In genomic region chr9:27528278-27528885, GRCh38 we compare ENCODE assay signal across 8 cellular contexts. TPM values are rescaled to one million over a fixed set of nuclear protein-coding genes. Genes with fewer than 3 reads are reported as not detected.
A peak's percentile ranks its signal among the peaks of the same experiment; 100 is the strongest.
DNase-seq lines count a peak whose midpoint lies in the region; ATAC-seq, FAIRE-seq and TF ChIP-seq lines count a peak whose summit lies in the region.

No MANE protein-coding gene starts in this region.

- FAIRE-seq in GM18507 (lab: Jason Lieb, UNC): peak; percentile 78
- peak; percentile 67 for FAIRE-seq in urothelium cell line (lab: Jason Lieb, UNC)

- TF ChIP-seq EP300 in ovary (IDR thresholded peaks at IDR 0.05): no peak

- peak; percentile 20 for DNase-seq in GM18507 (ENCODE audit: extremely low spot score, insufficient read length, low read depth)
- DNase-seq in SJCRH30: peak in 1 of 2 experiments; percentile 10
- peak; percentile 71 to 86 (median 78) for DNase-seq in heart left ventricle
- peak; percentile 83 to 90 (median 88) for DNase-seq in ovary
- no peak for DNase-seq in urothelium cell line (ENCODE audit: low spot score)
- no peak for DNase-seq in cerebellar nuclear complex (lab: John Stamatoyannopoulos, UW)

- H3K36me3 ChIP-seq in SJCRH30 (no peaks in the 10 kb centered on the region), heart left ventricle (no peaks in the 10 kb centered on the region), ovary (no peaks in the 10 kb centered on the region)

- peak overlapping the region; percentile 56 for H3K4me3 ChIP-seq in SJCRH30
- peak overlapping the region; percentile 67 to 93 (median 80) for H3K4me3 ChIP-seq in heart left ventricle
- H3K4me3 ChIP-seq in ovary: peak overlapping the region; percentile 68

- ATAC-seq in HG02870 (IDR thresholded peaks at IDR 0.05; ENCODE audit: unreplicated experiment): peak; percentile 44
- ATAC-seq in heart left ventricle: peak; percentile 81 to 90 (median 82)

- TF ChIP-seq CTCF in heart left ventricle (IDR thresholded peaks at IDR 0.05) (no peak), ovary (IDR thresholded peaks at IDR 0.05) (no peak)

- WGBS in adipose tissue, 3 donors: 0 to 1% (median 1%) methylated on average over 34 of the region's 34 CpGs
- WGBS in heart left ventricle, 4 donors: 0 to 1% (median 1%) methylated on average over 34 of the region's 34 CpGs
- 0 to 1% (median 0%) methylated on average over 34 of the region's 34 CpGs for WGBS in ovary, 3 donors

- no peak for TF ChIP-seq POLR2A in heart left ventricle (IDR thresholded peaks at IDR 0.05)
- peak; percentile 66 for TF ChIP-seq POLR2A in ovary (IDR thresholded peaks at IDR 0.05)

- no peak overlapping the region for H3K27ac ChIP-seq in SJCRH30
- H3K27ac ChIP-seq in adipose tissue (ENCODE audit: low read depth, low read length): peak overlapping the region; percentile 73
- H3K27ac ChIP-seq in heart left ventricle: peak overlapping the region; percentile 17 to 92 (median 74)
- H3K27ac ChIP-seq in ovary: peak overlapping the region; percentile 91 to 92

- H3K27me3 ChIP-seq in SJCRH30: no peaks in the 10 kb centered on the region
- H3K27me3 ChIP-seq in heart left ventricle: no peaks in the 10 kb centered on the region
- no peaks in the 10 kb centered on the region for H3K27me3 ChIP-seq in ovary

- H3K4me1 ChIP-seq in SJCRH30 (no peaks in the 10 kb centered on the region), heart left ventricle (peaks cover 0 to 30% (median 5%) of the 10 kb centered on the region in 12 donors), ovary (ENCODE audit: insufficient read depth) (peaks cover 9% of the 10 kb centered on the region)

- H3K9me3 ChIP-seq in SJCRH30 (replicated peaks) (no peaks in the 10 kb centered on the region), heart left ventricle (no peaks in the 10 kb centered on the region), ovary (no peaks in the 10 kb centered on the region)

- intact Hi-C loops in heart left ventricle (cut with DNase I) (loop anchor here in 8 of 10 donors (1.0 to 10.0 kb wide), 10 partner anchors 54 to 574 kb away; partner anchors contain the start of gene IFT74 (in 1 of the 8)), ovary (cut with DNase I) (loop anchor here (2.0 to 10.0 kb wide), 5 partner anchors 54 to 191 kb away; no protein-coding TSS in a partner anchor)

RNA-seq across cellular contexts. Expression of gene MOB3B, which starts 1.2 kb away (rescaled TPM):
- 0.25 and 0.34 TPM in 2 replicates for total RNA-seq in SJCRH30 (2014; rRNA removed; shearing (Covaris generic))
- 1 to 10 TPM; 1.7 to 3.5 (median 3.3) TPM for polyA plus RNA-seq in adipose tissue
- total RNA-seq in heart left ventricle: 1 to 10 TPM in 8 of 9 donors, under 1 TPM in 1; 0.54 to 2.8 (median 2.1) TPM
- polyA plus RNA-seq in heart left ventricle: under 1 TPM; 0.42 to 0.95 TPM
- 10 to 100 TPM; 19.3 to 68.2 (median 28.1) TPM for total RNA-seq in ovary
- 10 to 100 TPM; 16.3 to 31.6 TPM for polyA plus RNA-seq in ovary

RNA-seq across cellular contexts. Expression of gene IFNK, which starts 4.3 kb away (rescaled TPM):
- not detected in 2 replicates for total RNA-seq in SJCRH30 (2014; rRNA removed; shearing (Covaris generic))
- polyA plus RNA-seq in adipose tissue: not detected
- not detected for total RNA-seq in heart left ventricle
- not detected for polyA plus RNA-seq in heart left ventricle
- not detected for total RNA-seq in ovary
- not detected for polyA plus RNA-seq in ovary

RNA-seq across cellular contexts. Expression of gene C9orf72, which starts 44.9 kb away (rescaled TPM):
- 9.6 and 10.0 TPM in 2 replicates for total RNA-seq in SJCRH30 (2014; rRNA removed; shearing (Covaris generic))
- 10 to 100 TPM in 2 of 3 donors, 1 to 10 TPM in 1; 4.3 to 11.7 (median 10.3) TPM for polyA plus RNA-seq in adipose tissue
- 10 to 100 TPM in 8 of 9 donors, 1 to 10 TPM in 1; 9.6 to 27.2 (median 15.7) TPM for total RNA-seq in heart left ventricle
- 1 to 10 TPM; 7.2 to 9.9 TPM for polyA plus RNA-seq in heart left ventricle
- 100 to 1,000 TPM in 1 of 7 donors, 10 to 100 TPM in 6; 18.5 to 100 (median 25.3) TPM for total RNA-seq in ovary
- polyA plus RNA-seq in ovary: 10 to 100 TPM; 13.4 to 16.1 TPM

Comparison
In these comparisons a context has a peak if more than half of its experiments do, and no peak if none do; other contexts are left out.
1. DNase-seq: peak in GM18507 (single experiment), heart left ventricle (5 of 5) and ovary (5 of 5); none in urothelium cell line (single experiment) and cerebellar nuclear complex (0 of 2).
2. RNA of gene MOB3B, which starts 1.2 kb away (total RNA-seq): 19.3 to 68.2 TPM in ovary; 0.54 to 2.8 TPM in heart left ventricle and 0.25 to 0.34 TPM in SJCRH30; every median in the first group is over 4 times any median in the second.
3. Peak in every context shown above with its lines, with median percentiles within 50 percentile points of each other: H3K4me3 ChIP-seq.